In the genomic region with DNA sequence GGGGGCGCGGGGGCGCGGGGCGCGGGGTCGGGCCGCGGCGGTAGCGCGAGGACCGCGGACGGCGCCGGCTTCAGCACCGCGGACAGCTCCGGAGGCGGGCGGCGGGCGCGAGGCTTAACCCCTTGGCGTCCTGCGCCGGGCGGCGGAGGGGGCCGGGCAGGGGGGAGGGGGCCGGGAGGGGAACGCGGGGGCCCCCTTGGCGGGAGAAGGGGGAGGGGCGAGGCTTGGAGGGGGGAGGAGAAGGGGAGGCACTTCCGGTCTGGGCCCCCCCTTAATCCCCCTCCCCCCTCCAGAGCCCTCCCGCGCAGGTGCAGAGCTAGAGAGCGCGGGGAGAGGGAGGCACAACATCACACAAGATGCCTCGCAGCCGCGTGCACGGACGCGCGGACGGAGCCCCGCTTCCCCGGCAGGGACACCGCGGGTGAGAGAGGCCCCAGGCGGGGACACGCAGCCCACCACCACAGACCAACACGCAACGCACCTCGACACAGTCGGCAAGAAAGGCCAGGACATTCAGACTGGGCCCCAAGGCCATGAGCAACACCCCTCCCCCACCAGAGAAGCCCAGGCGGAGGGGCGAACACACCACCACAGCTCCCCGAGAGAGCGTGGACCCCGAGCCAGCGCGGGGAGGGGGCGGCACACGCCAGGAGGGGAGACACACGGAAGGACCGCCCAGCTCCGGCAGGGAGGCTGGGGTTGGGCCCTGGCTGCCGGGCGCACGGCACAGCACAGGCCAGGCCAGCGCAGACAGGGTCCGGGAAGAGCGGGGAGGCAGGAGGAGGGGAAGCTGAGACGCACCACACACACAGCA, we compare ENCODE assay signal across 10 cellular contexts.
DNase-seq lines count a peak whose midpoint lies in the region; ATAC-seq lines count a peak whose summit lies in the region.
"Had no signal": no experiment of that assay in that cellular context is flagged by ENCODE, and none has a peak within 500 bp of the region (broad histone marks: within the 10 kb centered on the region; RNA-seq: fewer than 3 reads in every experiment).

No MANE protein-coding gene starts in this region.

- no peak for ATAC-seq in HG03442 (IDR thresholded peaks at IDR 0.05; ENCODE audit: unreplicated experiment)
- no peak for ATAC-seq in HG03025 (IDR thresholded peaks at IDR 0.05; ENCODE audit: low FRiP score, unreplicated experiment)

- DNase-seq in activated CD4-positive, alpha-beta T cell treated with anti-CD3 and anti-CD28 coated beads for 48 hours: peak; percentile 29
- no peak for DNase-seq in activated CD4-positive, alpha-beta T cell treated with anti-CD3 and anti-CD28 coated beads, Interleukin-2, amount 50 U/mL, for 1 hour
- peak; percentile 79 for DNase-seq in NCI-H2196 (lab: John Stamatoyannopoulos, UW; ENCODE audit: unreplicated experiment)
- DNase-seq in retina: peak; percentile 86
- DNase-seq in activated naive CD4-positive, alpha-beta T cell treated with anti-CD3 and anti-CD28 coated beads, Interleukin-2, amount 50 U/mL, for 16 hours: no peak
- DNase-seq: activated CD4-positive, CD25-positive, alpha-beta regulatory T cell; midbrain had no signal

- H3K27ac ChIP-seq in cingulate gyrus (ENCODE audit: low read depth, low read length): peak overlapping the region; percentile 60

Comparison
In these comparisons a context has a peak if more than half of its experiments do, and no peak if none do; other contexts are left out.
1. DNase-seq: peak in activated CD4-positive, alpha-beta T cell treated with anti-CD3 and anti-CD28 coated beads for 48 hours (single experiment), NCI-H2196 (single experiment) and retina (single experiment); none in activated CD4-positive, alpha-beta T cell treated with anti-CD3 and anti-CD28 coated beads, Interleukin-2, amount 50 U/mL, for 1 hour (single experiment) and activated naive CD4-positive, alpha-beta T cell treated with anti-CD3 and anti-CD28 coated beads, Interleukin-2, amount 50 U/mL, for 16 hours (single experiment).